In genomic region chr19:46634045-46634655, GRCh38 we compare ENCODE assay signal across 8 cellular contexts. TPM values are rescaled to one million over a fixed set of nuclear protein-coding genes. Genes with fewer than 3 reads are reported as not detected.
DNase-seq lines count a peak whose midpoint lies in the region; ATAC-seq and TF ChIP-seq lines count a peak whose summit lies in the region.

No MANE protein-coding gene starts in this region.

- H3K27ac ChIP-seq in duodenal mucosa (ENCODE audit: low read depth, low read length) = no peak overlapping the region
- no peak overlapping the region for H3K27ac ChIP-seq in lower lobe of right lung

- intact Hi-C loops in lower lobe of right lung (cut with DNase I) = no loop called here

- TF ChIP-seq CTCF in lower lobe of right lung (IDR thresholded peaks at IDR 0.05) = no peak

- peak overlapping the region; percentile 59 to 65 for H3K4me3 ChIP-seq in duodenal mucosa (ENCODE audit: low read depth in 1 of 2, low read length in 2 of 2)
- peak overlapping the region; percentile 40 for H3K4me3 ChIP-seq in lower lobe of right lung

- DNase-seq in DMS53 treated with DMSO at 0.1 percent for 48 hours (lab: John Stamatoyannopoulos, UW; ENCODE audit: unreplicated experiment) (peak; percentile 34), NCI-H345 (lab: John Stamatoyannopoulos, UW) (peak; percentile 61), lower lobe of right lung (peak; percentile 88), cortex of kidney (lab: John Stamatoyannopoulos, UW) (no peak)
- peak; percentile 99 for DNase-seq in activated CD4-positive, alpha-beta T cell treated with anti-CD3 and anti-CD28 coated beads, Interleukin-2, amount 50 U/mL, for 48 hours
- peak; percentile 85 to 93 (median 93) for DNase-seq in stimulated activated CD4-positive, alpha-beta T cell treated with anti-CD3 and anti-CD28 coated beads, TNF-alpha, amount 100 ng/mL, for 4 hours (ENCODE audit: low read depth in 3 of 3)

- H3K4me1 ChIP-seq in duodenal mucosa (ENCODE audit: control insufficient read depth in 1 of 2, insufficient read depth in 2 of 2, low read length in 2 of 2) (peaks cover 15 to 21% of the 10 kb centered on the region in 2 donors), lower lobe of right lung (peaks cover 38% of the 10 kb centered on the region)

- no peaks in the 10 kb centered on the region for H3K36me3 ChIP-seq in duodenal mucosa (ENCODE audit: control insufficient read depth in 1 of 2, insufficient read depth in 2 of 2, low read length in 2 of 2)
- H3K36me3 ChIP-seq in lower lobe of right lung = no peaks in the 10 kb centered on the region

- ATAC-seq in HG02759 (IDR thresholded peaks at IDR 0.05; ENCODE audit: unreplicated experiment) (peak; percentile 64), lower lobe of right lung (peak; percentile 88 to 89)

- H3K9me3 ChIP-seq in duodenal mucosa (ENCODE audit: control insufficient read depth in 1 of 2, low read length in 2 of 2) = no peaks in the 10 kb centered on the region
- no peaks in the 10 kb centered on the region for H3K9me3 ChIP-seq in lower lobe of right lung

- H3K27me3 ChIP-seq in duodenal mucosa (ENCODE audit: control insufficient read depth in 1 of 2, insufficient read depth in 2 of 2, low read length in 2 of 2) (peaks cover 40 to 45% of the 10 kb centered on the region in 2 donors), lower lobe of right lung (ENCODE audit: low read depth) (peaks cover 13% of the 10 kb centered on the region)

- H3K9ac ChIP-seq in duodenal mucosa (ENCODE audit: low read depth in 1 of 2, low read length in 2 of 2) = peak overlapping the region; percentile 14 to 30

RNA-seq across cellular contexts. Expression of gene GNG8, which starts 1.9 kb away (rescaled TPM):
- not detected for total RNA-seq in lower lobe of right lung

RNA-seq across cellular contexts. Expression of gene PTGIR, which starts 9.3 kb away (rescaled TPM):
- total RNA-seq in lower lobe of right lung = 6.9 TPM

RNA-seq across cellular contexts. Expression of gene DACT3, which starts 26.8 kb away (rescaled TPM):
- 4.9 TPM for total RNA-seq in lower lobe of right lung

RNA-seq across cellular contexts. Expression of gene CALM3, which starts 33.0 kb away (rescaled TPM):
- 155 TPM for total RNA-seq in lower lobe of right lung
